Comparison of ENCODE assay signal across 20 cellular contexts in genomic region chr1:240343966-240344365, GRCh38.
"Had no signal": no experiment of that assay in that cellular context is flagged by ENCODE, and none has a peak within 500 bp of the region (broad histone marks: within the 10 kb centered on the region; RNA-seq: fewer than 3 reads in every experiment).

No MANE protein-coding gene starts in this region.

- H3K9me3 ChIP-seq: colonic mucosa, gastrocnemius medialis, neutrophil, ovary, right atrium auricular region, sigmoid colon, suprapubic skin, thyroid gland had no signal

- DNase-seq: colonic mucosa; dermis blood vessel endothelial cell; erythroblast; gastrocnemius medialis; heart right ventricle; hypothalamus; kidney glomerular epithelial cell; naive thymus-derived CD8-positive, alpha-beta T cell; ovary; sigmoid colon; small intestine; stimulated activated CD4-positive, alpha-beta T cell treated with anti-CD3 and anti-CD28 coated beads, Interleukin-4, amount 100 ng/mL, for 1 hour; stimulated activated CD8-positive, alpha-beta memory T cell treated with anti-CD3 and anti-CD28 coated beads, Interleukin-4, amount 100 ng/mL, for 48 hours; stimulated activated naive CD8-positive, alpha-beta T cell treated with anti-CD3 and anti-CD28 coated beads, Interleukin-15, Interleukin-2, amounts not matched to agents 100 U/mL and 50 U/mL, for 24 hours; thyroid gland had no signal

- H3K27me3 ChIP-seq: colonic mucosa, gastrocnemius medialis, heart right ventricle, neutrophil, ovary, right atrium auricular region, sigmoid colon, suprapubic skin, thyroid gland had no signal

- H3K4me3 Mint-ChIP-seq: naive thymus-derived CD8-positive, alpha-beta T cell; stimulated activated effector memory CD8-positive, alpha-beta T cell treated with anti-CD3 and anti-CD28 coated beads, Interleukin-12 subunit alpha, Interleukin-12 subunit beta, amount 100 ng/mL, for 72 hours; type B pancreatic cell had no signal

- H3K9me3 Mint-ChIP-seq: type B pancreatic cell had no signal

- H3K27ac Mint-ChIP-seq: naive thymus-derived CD8-positive, alpha-beta T cell; stimulated activated effector memory CD8-positive, alpha-beta T cell treated with anti-CD3 and anti-CD28 coated beads, Interleukin-12 subunit alpha, Interleukin-12 subunit beta, amount 100 ng/mL, for 72 hours; type B pancreatic cell had no signal

- H3K4me1 Mint-ChIP-seq: naive thymus-derived CD8-positive, alpha-beta T cell; stimulated activated effector memory CD8-positive, alpha-beta T cell treated with anti-CD3 and anti-CD28 coated beads, Interleukin-12 subunit alpha, Interleukin-12 subunit beta, amount 100 ng/mL, for 72 hours had no signal

- H3K4me1 ChIP-seq: gastrocnemius medialis, heart right ventricle, right atrium auricular region, suprapubic skin had no signal

- H3K27me3 Mint-ChIP-seq: type B pancreatic cell had no signal

- H3K36me3 Mint-ChIP-seq: naive thymus-derived CD8-positive, alpha-beta T cell; stimulated activated effector memory CD8-positive, alpha-beta T cell treated with anti-CD3 and anti-CD28 coated beads, Interleukin-12 subunit alpha, Interleukin-12 subunit beta, amount 100 ng/mL, for 72 hours; type B pancreatic cell had no signal

- H3K36me3 ChIP-seq: colonic mucosa, gastrocnemius medialis, heart right ventricle, neutrophil, ovary, right atrium auricular region, sigmoid colon, suprapubic skin, thyroid gland had no signal

- H3K4me3 ChIP-seq: colonic mucosa, gastrocnemius medialis, heart right ventricle, ovary, right atrium auricular region, sigmoid colon, suprapubic skin, thyroid gland had no signal

- H3K27ac ChIP-seq: colonic mucosa, gastrocnemius medialis, heart right ventricle, neutrophil, ovary, right atrium auricular region, suprapubic skin, thyroid gland had no signal
